ENCODE assay signal across 1 cellular context in genomic region chr14:99229654-99230215, GRCh38.
TF ChIP-seq lines count a peak whose summit lies in the region.

No MANE protein-coding gene starts in this region.

TF ChIP-seq in HEK293, 187 proteins besides CTCF, POLR2A, EP300 and RAD21 (continued from another document):
- peak; percentile 68 for TF ChIP-seq PRDM10 (tag by site-specific recombination; IDR thresholded peaks at IDR 0.05)
- TF ChIP-seq ZNF501 (tag by site-specific recombination; IDR thresholded peaks at IDR 0.05): no peak
- TF ChIP-seq ZNF843 (tag by site-specific recombination; IDR thresholded peaks at IDR 0.05): peak; percentile 44
- TF ChIP-seq TSHZ1 (tag by site-specific recombination; IDR thresholded peaks at IDR 0.05; ENCODE audit: borderline replicate concordance): no peak
- no peak; the same call in 1 of the 2 replicates for TF ChIP-seq MYNN (tag by site-specific recombination; IDR thresholded peaks at IDR 0.05; ENCODE audit: borderline replicate concordance)
- peak; percentile 81 for TF ChIP-seq ZBTB44 (tag by site-specific recombination; IDR thresholded peaks at IDR 0.05)
- TF ChIP-seq ZNF324 (tag by site-specific recombination; IDR thresholded peaks at IDR 0.05): 0 out of 2 replicates have a peak, but pooled peaks have one; percentile 41
- no peak for TF ChIP-seq ZNF48 (tag by site-specific recombination; IDR thresholded peaks at IDR 0.05)
- TF ChIP-seq ZBTB48 (tag by site-specific recombination; IDR thresholded peaks at IDR 0.05): peak; percentile 57; the same call in 1 of the 2 replicates
- TF ChIP-seq ZSCAN23 (tag by site-specific recombination; IDR thresholded peaks at IDR 0.05): no peak
- no peak for TF ChIP-seq SCRT1 (tag by site-specific recombination; IDR thresholded peaks at IDR 0.05; ENCODE audit: borderline replicate concordance)
- no peak for TF ChIP-seq ZNF280C (tag by site-specific recombination; IDR thresholded peaks at IDR 0.05)
- no peak for TF ChIP-seq ZNF792 (tag by site-specific recombination; IDR thresholded peaks at IDR 0.05)
- no peak for TF ChIP-seq HOXC10 (CRISPR knock-in tag; IDR thresholded peaks at IDR 0.05)
- peak; percentile 82 for TF ChIP-seq ZNF629 (tag by site-specific recombination; IDR thresholded peaks at IDR 0.05)
- TF ChIP-seq ZBTB21 (tag by site-specific recombination; IDR thresholded peaks at IDR 0.05): no peak
- TF ChIP-seq ZBTB20 (tag by site-specific recombination; IDR thresholded peaks at IDR 0.05): no peak
- TF ChIP-seq ZNF776 (tag by site-specific recombination; IDR thresholded peaks at IDR 0.05; ENCODE audit: borderline replicate concordance): no peak
- TF ChIP-seq ZNF214 (tag by site-specific recombination; IDR thresholded peaks at IDR 0.05; ENCODE audit: borderline replicate concordance): no peak
- no peak for TF ChIP-seq HIC1 (tag by site-specific recombination; IDR thresholded peaks at IDR 0.05)
- TF ChIP-seq ZNF692 (tag by site-specific recombination; IDR thresholded peaks at IDR 0.05): 0 out of 2 replicates have a peak, but pooled peaks have one; percentile 33
- 0 out of 2 replicates have a peak, but pooled peaks have one; percentile 28 for TF ChIP-seq ZNF24 (tag by site-specific recombination; IDR thresholded peaks at IDR 0.05)
- TF ChIP-seq ZNF19 (tag by site-specific recombination; IDR thresholded peaks at IDR 0.05; ENCODE audit: low read depth): no peak
- no peak for TF ChIP-seq ZNF513 (tag by site-specific recombination; IDR thresholded peaks at IDR 0.05)
- peak; percentile 16; the same call in 1 of the 2 replicates for TF ChIP-seq SP2 (tag by site-specific recombination; IDR thresholded peaks at IDR 0.05)
- no peak for TF ChIP-seq ZNF670 (tag by site-specific recombination; IDR thresholded peaks at IDR 0.05; ENCODE audit: low read depth)
- no peak for TF ChIP-seq ZNF544 (tag by site-specific recombination; IDR thresholded peaks at IDR 0.05)
- TF ChIP-seq ZNF571 (tag by site-specific recombination; IDR thresholded peaks at IDR 0.05): no peak
- TF ChIP-seq ZNF157 (tag by site-specific recombination; IDR thresholded peaks at IDR 0.05): no peak
- TF ChIP-seq ZNF223 (tag by site-specific recombination; IDR thresholded peaks at IDR 0.05): no peak
- no peak for TF ChIP-seq ZNF335 (tag by site-specific recombination; conservative IDR thresholded peaks at IDR 0.05)
- peak; percentile 27; the same call in 1 of the 2 replicates for TF ChIP-seq SCRT2 (tag by site-specific recombination; IDR thresholded peaks at IDR 0.05)
- TF ChIP-seq ZNF560 (tag by site-specific recombination; IDR thresholded peaks at IDR 0.05; ENCODE audit: borderline replicate concordance): no peak
- TF ChIP-seq ZNF23 (tag by site-specific recombination; IDR thresholded peaks at IDR 0.05; ENCODE audit: borderline replicate concordance): no peak
- no peak for TF ChIP-seq ZNF416 (tag by site-specific recombination; IDR thresholded peaks at IDR 0.05)
- TF ChIP-seq ZNF645 (tag by site-specific recombination; IDR thresholded peaks at IDR 0.05): no peak
- no peak for TF ChIP-seq KLF8 (tag by site-specific recombination; IDR thresholded peaks at IDR 0.05)
- TF ChIP-seq EGR2 (tag by site-specific recombination; IDR thresholded peaks at IDR 0.05; ENCODE audit: low read depth): no peak
